Comparison of ENCODE assay signal across 1 cellular context in the genomic region with DNA sequence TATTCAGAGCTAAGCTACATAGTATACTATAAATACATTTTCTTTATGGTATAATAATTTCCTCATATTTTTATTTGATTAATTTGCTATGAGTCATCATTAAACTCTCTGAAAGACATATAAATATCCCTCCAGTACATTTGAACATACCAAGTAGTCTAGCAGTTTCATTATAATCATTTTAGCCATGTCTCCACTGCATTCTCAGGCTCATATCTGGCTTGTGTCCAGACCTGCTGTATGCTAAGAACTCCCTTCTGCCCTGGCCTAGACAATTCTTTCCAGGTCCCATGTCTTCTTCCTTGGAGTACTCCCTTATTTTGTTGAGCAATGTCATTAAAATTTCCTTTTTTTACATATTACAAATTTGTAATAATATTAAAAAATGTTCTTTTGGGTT.
TF ChIP-seq lines count a peak whose summit lies in the region.

No MANE protein-coding gene starts in this region.

TF ChIP-seq in IMR-90, 13 proteins besides CTCF, POLR2A, EP300 and RAD21 (continued from another document):
- no peak for TF ChIP-seq BHLHE40 (IDR thresholded peaks at IDR 0.05; ENCODE audit: low read depth, low read length)
TF ChIP-seq in IMR-90: peak in this region for 0.
